ENCODE assay signal across 8 cellular contexts in genomic region chr4:83456184-83456501, GRCh38. TPM values are rescaled to one million over a fixed set of nuclear protein-coding genes. Genes with fewer than 3 reads are reported as not detected.
DNase-seq lines count a peak whose midpoint lies in the region; ATAC-seq and TF ChIP-seq lines count a peak whose summit lies in the region.

No MANE protein-coding gene starts in this region.

- H2BK120ac ChIP-seq in H9 (ENCODE audit: low read depth, low read length, poor library complexity, severe bottlenecking), result no peak overlapping the region

- H3K4me3 ChIP-seq in skeletal muscle satellite cell (ENCODE audit: low read length), result peak overlapping the region; percentile 93

- H3K4me1 ChIP-seq in H9 (ENCODE audit: insufficient read depth, low read length), result no peaks in the 10 kb centered on the region
- peaks cover 13% of the 10 kb centered on the region for H3K4me1 ChIP-seq in skeletal muscle satellite cell (ENCODE audit: control insufficient read depth, insufficient read depth, low read length)

- DNase-seq in H9 (no peak), glutamatergic neuron (no peak), HK-2 (ENCODE audit: unreplicated experiment) (no peak), NCI-H187 (lab: John Stamatoyannopoulos, UW) (no peak), HuH-7.5 (ENCODE audit: low spot score) (no peak)
- no peak for DNase-seq in activated CD4-positive, alpha-beta memory T cell treated with anti-CD3 and anti-CD28 coated beads, Interleukin-2, amount 10 ng/mL, durations not matched to agents 7 days and 5 days

- TF ChIP-seq CTCF in H9 (conservative IDR thresholded peaks at IDR 0.05) (no peak), glutamatergic neuron (IDR thresholded peaks at IDR 0.05; ENCODE audit: partially characterized antibody, unreplicated experiment) (no peak)

- H3K36me3 Mint-ChIP-seq in H9 (ENCODE audit: insufficient read depth in 1 of 3, low read depth in 3 of 3) (peaks cover 7 to 56% (median 48%) of the 10 kb centered on the region in 3 experiments; a peak in 6 of 7 replicates), glutamatergic neuron (ENCODE audit: unreplicated experiment) (no peaks in the 10 kb centered on the region)
- peaks cover 63% of the 10 kb centered on the region for H3K36me3 Mint-ChIP-seq in activated CD4-positive, alpha-beta memory T cell treated with anti-CD3 and anti-CD28 coated beads, Interleukin-2, amount 10 ng/mL, durations not matched to agents 7 days and 5 days (ENCODE audit: low read depth)

- no peak overlapping the region for H4K8ac ChIP-seq in H9 (replicated peaks; ENCODE audit: insufficient read length, low read depth, low read length)

- H2BK20ac ChIP-seq in H9 (ENCODE audit: low read depth, low read length, poor library complexity, severe bottlenecking), result no peak overlapping the region

- H3K18ac ChIP-seq in H9 (ENCODE audit: insufficient read length, low read depth, low read length), result no peak overlapping the region

- no peak overlapping the region for H2BK15ac ChIP-seq in H9 (ENCODE audit: low read depth, low read length)

- WGBS in H9 (ENCODE audit: extremely low coverage, insufficient read length, low lambda C conversion rate), result no CpG with 5 or more reads among the region's 7 CpGs

- no peak overlapping the region for H3T11ph ChIP-seq in H9 (ENCODE audit: low read length)

- H3K56ac ChIP-seq in H9 (ENCODE audit: insufficient read length, low read depth, low read length), result no peak overlapping the region

- H4K20me1 ChIP-seq in H9 (ENCODE audit: control insufficient read depth, insufficient read depth, insufficient read length), result no peaks in the 10 kb centered on the region

- H4K91ac ChIP-seq in H9 (ENCODE audit: insufficient read length, low read depth, low read length), result no peak overlapping the region

- H2AFZ ChIP-seq in H9 (ENCODE audit: low read length), result no peak overlapping the region

- no peaks in the 10 kb centered on the region for H3K27me3 Mint-ChIP-seq in H9 (ENCODE audit: low read depth)
- H3K27me3 Mint-ChIP-seq in activated CD4-positive, alpha-beta memory T cell treated with anti-CD3 and anti-CD28 coated beads, Interleukin-2, amount 10 ng/mL, durations not matched to agents 7 days and 5 days, result no peaks in the 10 kb centered on the region
- peaks cover 3% of the 10 kb centered on the region for H3K27me3 Mint-ChIP-seq in glutamatergic neuron (ENCODE audit: unreplicated experiment)

- no peaks in the 10 kb centered on the region for H3K9me3 Mint-ChIP-seq in H9
- H3K9me3 Mint-ChIP-seq in activated CD4-positive, alpha-beta memory T cell treated with anti-CD3 and anti-CD28 coated beads, Interleukin-2, amount 10 ng/mL, durations not matched to agents 7 days and 5 days, result no peaks in the 10 kb centered on the region
- no peaks in the 10 kb centered on the region for H3K9me3 Mint-ChIP-seq in glutamatergic neuron (ENCODE audit: unreplicated experiment)

- no peak overlapping the region for H3K4ac ChIP-seq in H9 (ENCODE audit: low read depth, low read length)

- peaks cover 4% of the 10 kb centered on the region for H3K23me2 ChIP-seq in H9 (ENCODE audit: insufficient read length, low read depth, low read length, poor library complexity, severe bottlenecking)

- H3K27me3 ChIP-seq in H9 (ENCODE audit: insufficient read depth, low read length), result no peaks in the 10 kb centered on the region
- no peaks in the 10 kb centered on the region for H3K27me3 ChIP-seq in skeletal muscle satellite cell (ENCODE audit: control insufficient read depth, insufficient read depth, low read length)

- peak overlapping the region; percentile 98 to 100 for H3K4me3 Mint-ChIP-seq in H9
- peak overlapping the region; percentile 99 for H3K4me3 Mint-ChIP-seq in activated CD4-positive, alpha-beta memory T cell treated with anti-CD3 and anti-CD28 coated beads, Interleukin-2, amount 10 ng/mL, durations not matched to agents 7 days and 5 days
- peak overlapping the region; percentile 99 for H3K4me3 Mint-ChIP-seq in glutamatergic neuron (ENCODE audit: unreplicated experiment)

- no peak overlapping the region; the same call in 1 of the 2 replicates for H3K14ac ChIP-seq in H9 (ENCODE audit: insufficient read depth, low read length)

- no peak overlapping the region for H2BK12ac ChIP-seq in H9 (ENCODE audit: insufficient read length, low read depth, low read length)

- peak overlapping the region; percentile 99 to 100 (median 100); a peak in 6 of 7 replicates for H3K27ac Mint-ChIP-seq in H9
- H3K27ac Mint-ChIP-seq in activated CD4-positive, alpha-beta memory T cell treated with anti-CD3 and anti-CD28 coated beads, Interleukin-2, amount 10 ng/mL, durations not matched to agents 7 days and 5 days, result peak overlapping the region; percentile 100
- H3K27ac Mint-ChIP-seq in glutamatergic neuron (ENCODE audit: unreplicated experiment), result peak overlapping the region; percentile 84

- CTCF ChIA-PET in activated CD4-positive, alpha-beta memory T cell treated with anti-CD3 and anti-CD28 coated beads, Interleukin-2, amount 10 ng/mL, durations not matched to agents 7 days and 5 days (lab: Charles Lee), result interaction anchor here (0.8 to 2.9 kb wide), 2 partner anchors 172 to 1082 kb away, joined by 3 to 15 read pairs; partner anchors contain the start of genes COQ2 and HNRNPD

- H3K9ac ChIP-seq in H9 (ENCODE audit: extremely low read depth, insufficient read length, low read length) (peak overlapping the region; percentile 74), skeletal muscle satellite cell (ENCODE audit: low read depth, low read length) (peak overlapping the region; percentile 96)

- no peaks in the 10 kb centered on the region for H3K79me1 ChIP-seq in H9 (ENCODE audit: insufficient read depth, low read depth, low read length, poor library complexity, severe bottlenecking)

- no peaks in the 10 kb centered on the region for H3K9me3 ChIP-seq in H9 (ENCODE audit: control insufficient read depth, low read depth, low read length)
- no peaks in the 10 kb centered on the region for H3K9me3 ChIP-seq in skeletal muscle satellite cell (replicated peaks; ENCODE audit: low read length)

- peak overlapping the region; percentile 6 for H3K27ac ChIP-seq in H9 (ENCODE audit: insufficient read length, low read depth, low read length)

- ATAC-seq in HG03432 (IDR thresholded peaks at IDR 0.05; ENCODE audit: unreplicated experiment), result no peak

- no peak overlapping the region for H2AK5ac ChIP-seq in H9 (ENCODE audit: insufficient read length, low read length)

- H3K4me2 ChIP-seq in H9 (ENCODE audit: insufficient read depth, insufficient read length, low read length) (peak overlapping the region; percentile 64), skeletal muscle satellite cell (ENCODE audit: low read length) (peak overlapping the region; percentile 80)

- no peak overlapping the region for H2BK5ac ChIP-seq in H9 (ENCODE audit: insufficient read length, low read length)

- H3K4me1 Mint-ChIP-seq in H9, result peaks cover 9 to 10% of the 10 kb centered on the region in 2 experiments
- peaks cover 49% of the 10 kb centered on the region for H3K4me1 Mint-ChIP-seq in activated CD4-positive, alpha-beta memory T cell treated with anti-CD3 and anti-CD28 coated beads, Interleukin-2, amount 10 ng/mL, durations not matched to agents 7 days and 5 days
- peaks cover 6% of the 10 kb centered on the region for H3K4me1 Mint-ChIP-seq in glutamatergic neuron (ENCODE audit: low read depth, unreplicated experiment)

- H3K79me2 ChIP-seq in H9 (ENCODE audit: insufficient read depth, low read length), result peaks cover 1% of the 10 kb centered on the region; the same call in 1 of the 2 replicates

- H3K36me3 ChIP-seq in skeletal muscle satellite cell (ENCODE audit: insufficient read depth, low read length), result peaks cover 34% of the 10 kb centered on the region

- POLR2A ChIA-PET in activated CD4-positive, alpha-beta memory T cell treated with anti-CD3 and anti-CD28 coated beads, Interleukin-2, amount 10 ng/mL, durations not matched to agents 7 days and 5 days (lab: Charles Lee), result interaction anchor here (1.0 to 2.5 kb wide), 13 partner anchors 12 to 556 kb away, joined by 3 to 26 read pairs (median 5); partner anchors contain the start of genes ABRAXAS1, COPS4, COQ2 and GPAT3

- no peak overlapping the region for H4K5ac ChIP-seq in H9 (ENCODE audit: insufficient read length, low read depth, low read length)

- no peak overlapping the region for H3K23ac ChIP-seq in H9 (ENCODE audit: insufficient read length, low read depth, low read length)

RNA-seq across cellular contexts. Expression of gene MRPS18C, which starts 0.3 kb away (rescaled TPM):
- 77.6 and 85.4 TPM in 2 replicates for total RNA-seq in H9 (2021)
- total RNA-seq in activated CD4-positive, alpha-beta memory T cell treated with anti-CD3 and anti-CD28 coated beads, Interleukin-2, amount 10 ng/mL, durations not matched to agents 7 days and 5 days, result 10 to 100 TPM; 58.1 to 58.5 TPM
- total RNA-seq in glutamatergic neuron (ENCODE audit: unreplicated experiment), result 27.3 TPM
- total RNA-seq in skeletal muscle satellite cell (2012; rRNA removed), result 23.8 and 26.9 TPM in 2 replicates

RNA-seq across cellular contexts. Expression of gene HELQ, which starts 0.5 kb away (rescaled TPM):
- total RNA-seq in H9 (2021) (13.9 and 16.2 TPM in 2 replicates), glutamatergic neuron (ENCODE audit: unreplicated experiment) (11.7 TPM)
- 10 to 100 TPM; 16.4 to 17.8 TPM for total RNA-seq in activated CD4-positive, alpha-beta memory T cell treated with anti-CD3 and anti-CD28 coated beads, Interleukin-2, amount 10 ng/mL, durations not matched to agents 7 days and 5 days
- 8.4 and 12.7 TPM in 2 replicates for total RNA-seq in skeletal muscle satellite cell (2012; rRNA removed)

RNA-seq across cellular contexts. Expression of gene ABRAXAS1, which starts 28.8 kb away (rescaled TPM):
- total RNA-seq in H9 (2021) (24.7 and 25.8 TPM in 2 replicates), glutamatergic neuron (ENCODE audit: unreplicated experiment) (16.0 TPM)
- 10 to 100 TPM; 11.2 to 13.7 TPM for total RNA-seq in activated CD4-positive, alpha-beta memory T cell treated with anti-CD3 and anti-CD28 coated beads, Interleukin-2, amount 10 ng/mL, durations not matched to agents 7 days and 5 days
- total RNA-seq in skeletal muscle satellite cell (2012; rRNA removed), result 7.9 and 8.9 TPM in 2 replicates
